ENCODE assay signal across 1 cellular context in genomic region chr10:69037489-69037888, GRCh38.
TF ChIP-seq lines count a peak whose summit lies in the region.

No MANE protein-coding gene starts in this region.

TF ChIP-seq in HepG2, 621 proteins besides CTCF, POLR2A, EP300 and RAD21:
- TF ChIP-seq ZNF329 (CRISPR knock-in tag; IDR thresholded peaks at IDR 0.05; ENCODE audit: low read depth) (peak; percentile 92), MAFG (CRISPR knock-in tag; IDR thresholded peaks at IDR 0.05) (no peak)
